ENCODE assay signal across 1 cellular context in the genomic region with DNA sequence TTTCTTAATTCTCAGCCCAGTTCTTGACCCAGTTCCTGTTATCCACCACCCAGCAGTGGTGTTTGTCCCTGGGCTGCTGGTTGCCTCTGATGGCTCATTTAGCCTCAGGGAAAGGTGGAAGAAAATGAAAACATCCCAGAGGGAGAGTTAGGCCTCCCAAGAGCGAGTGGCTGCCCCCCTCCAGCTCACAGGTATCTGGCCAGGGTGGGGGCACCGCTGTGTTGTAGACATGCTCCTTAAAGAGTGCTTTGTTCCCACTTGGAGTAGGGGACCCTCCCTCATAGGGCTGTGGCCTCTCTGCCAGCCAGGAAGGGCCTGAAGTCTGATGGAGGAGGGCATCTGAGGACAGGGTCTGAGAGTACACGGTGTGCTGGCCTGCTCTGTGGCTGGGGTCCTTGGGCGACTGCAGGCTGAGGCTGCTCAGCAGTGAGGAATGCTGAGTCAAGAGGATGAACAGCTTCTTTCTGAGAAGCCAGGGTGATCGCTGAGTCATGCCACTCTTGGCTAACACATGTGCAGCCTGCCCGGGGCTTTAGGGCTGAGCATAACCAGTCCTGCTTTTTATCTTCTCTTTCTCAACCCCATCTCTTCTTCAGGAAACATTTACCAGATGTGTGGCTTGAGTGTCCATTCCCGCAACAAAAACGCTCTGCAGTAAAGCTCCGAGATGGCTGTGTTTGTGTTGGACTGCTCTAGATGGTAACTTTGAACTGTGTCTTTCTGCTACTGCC.
TF ChIP-seq lines count a peak whose summit lies in the region.

No MANE protein-coding gene starts in this region.

TF ChIP-seq in HepG2, 621 proteins besides CTCF, POLR2A, EP300 and RAD21 (continued from another document and continues in another):
- TF ChIP-seq, protein P1, sequence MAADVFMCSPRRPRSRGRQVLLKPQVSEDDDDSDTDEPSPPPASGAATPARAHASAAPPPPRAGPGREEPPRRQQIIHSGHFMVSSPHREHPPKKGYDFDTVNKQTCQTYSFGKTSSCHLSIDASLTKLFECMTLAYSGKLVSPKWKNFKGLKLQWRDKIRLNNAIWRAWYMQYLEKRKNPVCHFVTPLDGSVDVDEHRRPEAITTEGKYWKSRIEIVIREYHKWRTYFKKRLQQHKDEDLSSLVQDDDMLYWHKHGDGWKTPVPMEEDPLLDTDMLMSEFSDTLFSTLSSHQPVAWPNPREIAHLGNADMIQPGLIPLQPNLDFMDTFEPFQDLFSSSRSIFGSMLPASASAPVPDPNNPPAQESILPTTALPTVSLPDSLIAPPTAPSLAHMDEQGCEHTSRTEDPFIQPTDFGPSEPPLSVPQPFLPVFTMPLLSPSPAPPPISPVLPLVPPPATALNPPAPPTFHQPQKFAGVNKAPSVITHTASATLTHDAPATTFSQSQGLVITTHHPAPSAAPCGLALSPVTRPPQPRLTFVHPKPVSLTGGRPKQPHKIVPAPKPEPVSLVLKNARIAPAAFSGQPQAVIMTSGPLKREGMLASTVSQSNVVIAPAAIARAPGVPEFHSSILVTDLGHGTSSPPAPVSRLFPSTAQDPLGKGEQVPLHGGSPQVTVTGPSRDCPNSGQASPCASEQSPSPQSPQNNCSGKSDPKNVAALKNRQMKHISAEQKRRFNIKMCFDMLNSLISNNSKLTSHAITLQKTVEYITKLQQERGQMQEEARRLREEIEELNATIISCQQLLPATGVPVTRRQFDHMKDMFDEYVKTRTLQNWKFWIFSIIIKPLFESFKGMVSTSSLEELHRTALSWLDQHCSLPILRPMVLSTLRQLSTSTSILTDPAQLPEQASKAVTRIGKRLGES (CRISPR knock-in tag; IDR thresholded peaks at IDR 0.05; ENCODE audit: borderline replicate concordance): 0 out of 2 replicates have a peak, but pooled peaks have one; percentile 41
- peak; percentile 16; the same call in 1 of the 2 replicates for TF ChIP-seq ZNF747 (CRISPR knock-in tag; IDR thresholded peaks at IDR 0.05; ENCODE audit: borderline replicate concordance)
- peak; percentile 51; the same call in 1 of the 2 replicates for TF ChIP-seq CEBPB (IDR thresholded peaks at IDR 0.05; ENCODE audit: borderline replicate concordance, low read depth, low read length)
- 0 out of 2 replicates have a peak, but pooled peaks have one; percentile 16 for TF ChIP-seq GTF3A (CRISPR knock-in tag; conservative IDR thresholded peaks at IDR 0.05)
- TF ChIP-seq ISX (CRISPR knock-in tag; conservative IDR thresholded peaks at IDR 0.05): no peak
- TF ChIP-seq RBFOX2 (IDR thresholded peaks at IDR 0.05; ENCODE audit: low read depth, low read length): peak; percentile 59; the same call in 1 of the 2 replicates
- peak; percentile 30; the same call in 1 of the 2 replicates for TF ChIP-seq KDM5B (CRISPR knock-in tag; IDR thresholded peaks at IDR 0.05; ENCODE audit: borderline replicate concordance)
- TF ChIP-seq ZBTB38 (CRISPR knock-in tag; IDR thresholded peaks at IDR 0.05): peak; percentile 94
- TF ChIP-seq RBAK (CRISPR knock-in tag; IDR thresholded peaks at IDR 0.05): no peak
- no peak for TF ChIP-seq ZNF333 (CRISPR knock-in tag; IDR thresholded peaks at IDR 0.05; ENCODE audit: borderline replicate concordance)
- no peak for TF ChIP-seq ZNF10 (CRISPR knock-in tag; IDR thresholded peaks at IDR 0.05; ENCODE audit: borderline replicate concordance, low read depth)
- no peak for TF ChIP-seq JDP2 (CRISPR knock-in tag; IDR thresholded peaks at IDR 0.05; ENCODE audit: borderline replicate concordance)
- no peak for TF ChIP-seq ZBTB25 (CRISPR knock-in tag; IDR thresholded peaks at IDR 0.05)
- peak; percentile 23; the same call in 1 of the 2 replicates for TF ChIP-seq ZNF777 (CRISPR knock-in tag; IDR thresholded peaks at IDR 0.05)
- 0 out of 2 replicates have a peak, but pooled peaks have one; percentile 34 for TF ChIP-seq KLF15 (CRISPR knock-in tag; IDR thresholded peaks at IDR 0.05; ENCODE audit: borderline replicate concordance)
- TF ChIP-seq MEIS1 (CRISPR knock-in tag; IDR thresholded peaks at IDR 0.05; ENCODE audit: borderline replicate concordance): peak; percentile 72; the same call in 1 of the 2 replicates
- TF ChIP-seq SMC3 (IDR thresholded peaks at IDR 0.05; ENCODE audit: low read length): peak; percentile 42; the same call in 1 of the 2 replicates
- no peak for TF ChIP-seq HNRNPUL1 (IDR thresholded peaks at IDR 0.05; ENCODE audit: low read depth, low read length)
- peak; percentile 98 for TF ChIP-seq RXRA (CRISPR knock-in tag; IDR thresholded peaks at IDR 0.05)
- peak; percentile 43 for TF ChIP-seq FOXK1 (CRISPR knock-in tag; IDR thresholded peaks at IDR 0.05; ENCODE audit: borderline replicate concordance, low read depth)
- no peak for TF ChIP-seq HNRNPLL (IDR thresholded peaks at IDR 0.05; ENCODE audit: low read depth, low read length, poor library complexity, severe bottlenecking)
- TF ChIP-seq ZNF451 (CRISPR knock-in tag; IDR thresholded peaks at IDR 0.05): peak; percentile 53; the same call in 1 of the 2 replicates
- 0 out of 2 replicates have a peak, but pooled peaks have one; percentile 12 for TF ChIP-seq GATA4 (IDR thresholded peaks at IDR 0.05; ENCODE audit: borderline replicate concordance, low read depth)
- TF ChIP-seq, protein P2, sequence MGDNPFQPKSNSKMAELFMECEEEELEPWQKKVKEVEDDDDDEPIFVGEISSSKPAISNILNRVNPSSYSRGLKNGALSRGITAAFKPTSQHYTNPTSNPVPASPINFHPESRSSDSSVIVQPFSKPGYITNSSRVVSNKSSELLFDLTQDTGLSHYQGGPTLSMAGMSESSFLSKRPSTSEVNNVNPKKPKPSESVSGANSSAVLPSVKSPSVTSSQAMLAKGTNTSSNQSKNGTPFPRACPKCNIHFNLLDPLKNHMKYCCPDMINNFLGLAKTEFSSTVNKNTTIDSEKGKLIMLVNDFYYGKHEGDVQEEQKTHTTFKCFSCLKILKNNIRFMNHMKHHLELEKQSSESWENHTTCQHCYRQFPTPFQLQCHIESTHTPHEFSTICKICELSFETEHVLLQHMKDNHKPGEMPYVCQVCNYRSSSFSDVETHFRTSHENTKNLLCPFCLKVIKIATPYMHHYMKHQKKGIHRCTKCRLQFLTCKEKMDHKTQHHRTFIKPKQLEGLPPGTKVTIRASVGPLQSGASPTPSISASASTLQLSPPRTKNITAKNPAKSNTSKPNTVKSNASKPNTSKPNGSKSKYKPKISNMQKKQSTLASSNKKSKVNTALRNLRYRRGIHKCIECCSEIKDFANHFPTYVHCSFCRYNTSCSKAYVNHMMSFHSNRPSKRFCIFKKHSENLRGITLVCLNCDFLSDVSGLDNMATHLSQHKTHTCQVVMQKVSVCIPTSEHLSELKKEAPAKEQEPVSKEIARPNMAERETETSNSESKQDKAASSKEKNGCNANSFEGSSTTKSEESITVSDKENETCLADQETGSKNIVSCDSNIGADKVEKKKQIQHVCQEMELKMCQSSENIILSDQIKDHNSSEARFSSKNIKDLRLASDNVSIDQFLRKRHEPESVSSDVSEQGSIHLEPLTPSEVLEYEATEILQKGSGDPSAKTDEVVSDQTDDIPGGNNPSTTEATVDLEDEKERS (CRISPR knock-in tag; IDR thresholded peaks at IDR 0.05): no peak; the same call in 1 of the 2 replicates
- TF ChIP-seq, protein P3, sequence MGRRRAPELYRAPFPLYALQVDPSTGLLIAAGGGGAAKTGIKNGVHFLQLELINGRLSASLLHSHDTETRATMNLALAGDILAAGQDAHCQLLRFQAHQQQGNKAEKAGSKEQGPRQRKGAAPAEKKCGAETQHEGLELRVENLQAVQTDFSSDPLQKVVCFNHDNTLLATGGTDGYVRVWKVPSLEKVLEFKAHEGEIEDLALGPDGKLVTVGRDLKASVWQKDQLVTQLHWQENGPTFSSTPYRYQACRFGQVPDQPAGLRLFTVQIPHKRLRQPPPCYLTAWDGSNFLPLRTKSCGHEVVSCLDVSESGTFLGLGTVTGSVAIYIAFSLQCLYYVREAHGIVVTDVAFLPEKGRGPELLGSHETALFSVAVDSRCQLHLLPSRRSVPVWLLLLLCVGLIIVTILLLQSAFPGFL (CRISPR knock-in tag; IDR thresholded peaks at IDR 0.05): no peak
- TF ChIP-seq THRA (CRISPR knock-in tag; IDR thresholded peaks at IDR 0.05; ENCODE audit: borderline replicate concordance): peak; percentile 99
- no peak for TF ChIP-seq ZKSCAN1 (IDR thresholded peaks at IDR 0.05; ENCODE audit: low read length)
- no peak for TF ChIP-seq ZNF766 (CRISPR knock-in tag; IDR thresholded peaks at IDR 0.05; ENCODE audit: borderline replicate concordance)
- peak; percentile 69; the same call in 1 of the 2 replicates for TF ChIP-seq THAP9 (CRISPR knock-in tag; IDR thresholded peaks at IDR 0.05; ENCODE audit: borderline replicate concordance)
- TF ChIP-seq ZNF619 (CRISPR knock-in tag; IDR thresholded peaks at IDR 0.05): peak; percentile 55; the same call in 1 of the 2 replicates
- TF ChIP-seq ASH2L (IDR thresholded peaks at IDR 0.05; ENCODE audit: insufficient read length, low read depth, low read length): peak; percentile 94
- no peak for TF ChIP-seq MED8 (CRISPR knock-in tag; IDR thresholded peaks at IDR 0.05; ENCODE audit: insufficient replicate concordance)
- no peak for TF ChIP-seq AGO1 (IDR thresholded peaks at IDR 0.05; ENCODE audit: low read depth, low read length, poor library complexity, severe bottlenecking)
- no peak for TF ChIP-seq ZFP82 (CRISPR knock-in tag; IDR thresholded peaks at IDR 0.05; ENCODE audit: borderline replicate concordance)
- peak; percentile 38; the same call in 1 of the 2 replicates for TF ChIP-seq KAT8 (CRISPR knock-in tag; IDR thresholded peaks at IDR 0.05)
- peak; percentile 39 for TF ChIP-seq ZNF143 (CRISPR knock-in tag; IDR thresholded peaks at IDR 0.05)
- no peak for TF ChIP-seq JUN (CRISPR knock-in tag; IDR thresholded peaks at IDR 0.05)
- peak; percentile 35; the same call in 1 of the 2 replicates for TF ChIP-seq NFKB2 (CRISPR knock-in tag; IDR thresholded peaks at IDR 0.05; ENCODE audit: borderline replicate concordance)
- 0 out of 2 replicates have a peak, but pooled peaks have one; percentile 34 for TF ChIP-seq ZNF557 (CRISPR knock-in tag; IDR thresholded peaks at IDR 0.05)
- TF ChIP-seq, protein P4, sequence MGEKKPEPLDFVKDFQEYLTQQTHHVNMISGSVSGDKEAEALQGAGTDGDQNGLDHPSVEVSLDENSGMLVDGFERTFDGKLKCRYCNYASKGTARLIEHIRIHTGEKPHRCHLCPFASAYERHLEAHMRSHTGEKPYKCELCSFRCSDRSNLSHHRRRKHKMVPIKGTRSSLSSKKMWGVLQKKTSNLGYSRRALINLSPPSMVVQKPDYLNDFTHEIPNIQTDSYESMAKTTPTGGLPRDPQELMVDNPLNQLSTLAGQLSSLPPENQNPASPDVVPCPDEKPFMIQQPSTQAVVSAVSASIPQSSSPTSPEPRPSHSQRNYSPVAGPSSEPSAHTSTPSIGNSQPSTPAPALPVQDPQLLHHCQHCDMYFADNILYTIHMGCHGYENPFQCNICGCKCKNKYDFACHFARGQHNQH (CRISPR knock-in tag; IDR thresholded peaks at IDR 0.05): 0 out of 2 replicates have a peak, but pooled peaks have one; percentile 69
- no peak for TF ChIP-seq ZBTB1 (CRISPR knock-in tag; IDR thresholded peaks at IDR 0.05; ENCODE audit: borderline replicate concordance)
- no peak for TF ChIP-seq ZNF33A (CRISPR knock-in tag; IDR thresholded peaks at IDR 0.05; ENCODE audit: borderline replicate concordance)
- TF ChIP-seq GABPB1 (CRISPR knock-in tag; IDR thresholded peaks at IDR 0.05): 0 out of 2 replicates have a peak, but pooled peaks have one; percentile 35
- TF ChIP-seq SNRNP70 (IDR thresholded peaks at IDR 0.05; ENCODE audit: low read depth, low read length): no peak
- TF ChIP-seq ZNF569 (CRISPR knock-in tag; IDR thresholded peaks at IDR 0.05; ENCODE audit: borderline replicate concordance): no peak
- no peak for TF ChIP-seq POLR2AphosphoS5 (IDR thresholded peaks at IDR 0.05; ENCODE audit: low read depth, low read length)
- TF ChIP-seq, protein P5, sequence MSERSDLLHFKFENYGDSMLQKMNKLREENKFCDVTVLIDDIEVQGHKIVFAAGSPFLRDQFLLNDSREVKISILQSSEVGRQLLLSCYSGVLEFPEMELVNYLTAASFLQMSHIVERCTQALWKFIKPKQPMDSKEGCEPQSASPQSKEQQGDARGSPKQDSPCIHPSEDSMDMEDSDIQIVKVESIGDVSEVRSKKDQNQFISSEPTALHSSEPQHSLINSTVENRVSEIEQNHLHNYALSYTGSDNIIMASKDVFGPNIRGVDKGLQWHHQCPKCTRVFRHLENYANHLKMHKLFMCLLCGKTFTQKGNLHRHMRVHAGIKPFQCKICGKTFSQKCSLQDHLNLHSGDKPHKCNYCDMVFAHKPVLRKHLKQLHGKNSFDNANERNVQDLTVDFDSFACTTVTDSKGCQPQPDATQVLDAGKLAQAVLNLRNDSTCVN (CRISPR knock-in tag; IDR thresholded peaks at IDR 0.05; ENCODE audit: borderline replicate concordance): peak; percentile 78; the same call in 1 of the 2 replicates
